ENCODE assay signal across 11 cellular contexts in genomic region chr1:14742181-14742980, GRCh38.
DNase-seq lines count a peak whose midpoint lies in the region; ATAC-seq and TF ChIP-seq lines count a peak whose summit lies in the region.
"Had no signal": no experiment of that assay in that cellular context is flagged by ENCODE, and none has a peak within 500 bp of the region (broad histone marks: within the 10 kb centered on the region; RNA-seq: fewer than 3 reads in every experiment).

No MANE protein-coding gene starts in this region.

- H2BK120ac ChIP-seq in IMR-90 (ENCODE audit: low read depth, low read length) = peak overlapping the region; percentile 97

- no peak overlapping the region for H3K4me3 ChIP-seq in IMR-90 (ENCODE audit: insufficient read depth, low read depth, low read length)
- peak overlapping the region; percentile 7 for H3K4me3 ChIP-seq in adipocyte (ENCODE audit: low read length)
- H3K4me3 ChIP-seq in spleen = no peak overlapping the region
- H3K4me3 ChIP-seq: esophagus muscularis mucosa had no signal

- peak overlapping the region; percentile 74 to 91 for H4K8ac ChIP-seq in IMR-90 (ENCODE audit: low read depth in 2 of 2, low read length in 2 of 2)

- H3K9me3 ChIP-seq in IMR-90 (ENCODE audit: control insufficient read depth, insufficient read depth, low read length) (no peaks in the 10 kb centered on the region), adipocyte (ENCODE audit: control insufficient read depth, low read length) (no peaks in the 10 kb centered on the region), spleen (no peaks in the 10 kb centered on the region)
- H3K9me3 ChIP-seq: esophagus muscularis mucosa had no signal

- peak overlapping the region; percentile 97 for H2BK20ac ChIP-seq in IMR-90 (ENCODE audit: low read depth, low read length)

- H3K4me1 ChIP-seq in IMR-90 (ENCODE audit: control insufficient read depth, insufficient read depth, low read length) (peaks cover 19% of the 10 kb centered on the region), adipocyte (ENCODE audit: control insufficient read depth, insufficient read depth, low read length) (peaks cover 25% of the 10 kb centered on the region), spleen (no peaks in the 10 kb centered on the region)

- H2AK9ac ChIP-seq in IMR-90 (replicated peaks; ENCODE audit: low read depth, low read length, poor library complexity) = peak overlapping the region; percentile 80

- peak overlapping the region; percentile 98 for H4K5ac ChIP-seq in IMR-90 (ENCODE audit: low read depth, low read length)

- H3K4ac ChIP-seq in IMR-90 (ENCODE audit: low read depth, low read length) = peak overlapping the region; percentile 87

- peaks cover 8% of the 10 kb centered on the region for H3K9me1 ChIP-seq in IMR-90 (ENCODE audit: insufficient read depth, low read length)

- H3K27ac ChIP-seq in IMR-90 (ENCODE audit: insufficient read depth, low read length) (peak overlapping the region; percentile 98), spleen (no peak overlapping the region)
- H3K27ac ChIP-seq: HL-60 had no signal

- POLR2A ChIA-PET in IMR-90 (lab: Charles Lee; ENCODE audit: unreplicated experiment) = interaction anchor here (0.6 kb wide), 1 partner anchor 13 kb away, joined by 4 read pairs; no protein-coding TSS in a partner anchor

- H3K27me3 ChIP-seq in IMR-90 (ENCODE audit: control insufficient read depth, insufficient read depth, low read length) (no peaks in the 10 kb centered on the region; the same call in 1 of the 2 replicates), adipocyte (replicated peaks; ENCODE audit: control insufficient read depth, insufficient read depth, low read length) (no peaks in the 10 kb centered on the region), spleen (replicated peaks in 1 of 7) (peaks cover 0 to 64% (median 6%) of the 10 kb centered on the region in 7 donors)

- no peak for TF ChIP-seq CTCF in IMR-90 (conservative IDR thresholded peaks at IDR 0.05; ENCODE audit: low read depth, low read length)
- no peak for TF ChIP-seq CTCF in spleen (IDR thresholded peaks at IDR 0.05 in 8 of 11, conservative IDR thresholded peaks at IDR 0.05 in 3 of 11)

- no peaks in the 10 kb centered on the region for H4K20me1 ChIP-seq in IMR-90 (ENCODE audit: insufficient read depth, low read length)

- no TSS peak for BruUV-seq in IMR-90 (replicated peaks; lab: Mats Ljungman, UMichigan)

- peak overlapping the region; percentile 86 for H3K56ac ChIP-seq in IMR-90 (ENCODE audit: extremely low read depth, insufficient read depth, low read length)

- TF ChIP-seq POLR2A in IMR-90 (IDR thresholded peaks at IDR 0.05; ENCODE audit: low read depth, low read length) (no peak), spleen (IDR thresholded peaks at IDR 0.05) (no peak)

- H4K91ac ChIP-seq in IMR-90 (ENCODE audit: insufficient read depth, low read depth, low read length) = peak overlapping the region; percentile 94

- H3K23ac ChIP-seq in IMR-90 (ENCODE audit: low read depth, low read length) = peak overlapping the region; percentile 75

- H3K36me3 ChIP-seq in IMR-90 (ENCODE audit: control insufficient read depth, insufficient read depth, low read length) (no peaks in the 10 kb centered on the region), adipocyte (ENCODE audit: control insufficient read depth, insufficient read depth, low read length, severe bottlenecking) (no peaks in the 10 kb centered on the region), spleen (no peaks in the 10 kb centered on the region)
- H3K36me3 ChIP-seq: esophagus muscularis mucosa had no signal

- peak overlapping the region; percentile 71 for H3K4me2 ChIP-seq in IMR-90 (ENCODE audit: low read depth, low read length)

- ATAC-seq in IMR-90 (ENCODE audit: low read depth) (peak; percentile 89), GM18511 (IDR thresholded peaks at IDR 0.05; ENCODE audit: unreplicated experiment) (no peak)

- CTCF ChIA-PET in IMR-90 (lab: Yijun Ruan, JAX) = no interaction called here

- DNase-seq in Ammon's horn (ENCODE audit: low spot score) = peak; percentile 75
- DNase-seq in IMR-90 = peak; percentile 98
- DNase-seq in adipocyte (ENCODE audit: low read depth) = peak; percentile 94
- DNase-seq in kidney tubule cell (ENCODE audit: low spot score) = peak; percentile 98
- no peak for DNase-seq in stimulated activated CD4-positive, alpha-beta T cell treated with anti-CD3 and anti-CD28 coated beads, Interleukin-15, amount 100 ng/mL, for 24 hours
- no peak for DNase-seq in spleen
- DNase-seq in stimulated activated CD4-positive, alpha-beta T cell treated with anti-CD3 and anti-CD28 coated beads, Interleukin-2, amount 100 ng/mL, for 48 hours = no peak
- DNase-seq: activated CD4-positive, alpha-beta T cell treated with anti-CD3 and anti-CD28 coated beads for 4 hours had no signal

- WGBS in IMR-90 (ENCODE audit: extremely low coverage in 2 of 2, insufficient read length in 1 of 2), 2 experiments = 40% methylated on average over 1 of the region's 9 CpGs; no CpG with 5 or more reads in 1 of the 2 experiments
- WGBS in spleen, 5 donors = 57 to 72% (median 72%) methylated on average over 9 of the region's 9 CpGs

- in situ Hi-C loops in IMR-90 (cut with MboI; ENCODE audit: low sequenced_read_pairs) = no loop called here

- peak overlapping the region; percentile 86 for H3K14ac ChIP-seq in IMR-90 (replicated peaks; ENCODE audit: low read depth, low read length)

- peak overlapping the region; percentile 96 for H2BK15ac ChIP-seq in IMR-90 (ENCODE audit: low read depth, low read length)

- dilution Hi-C loops in IMR-90 (cut with HindIII; ENCODE audit: low sequenced_read_pairs, unreplicated experiment) = no loop called here

- peak overlapping the region; percentile 96 for H2AK5ac ChIP-seq in IMR-90 (ENCODE audit: low read depth, low read length)

- H2AFZ ChIP-seq in IMR-90 (replicated peaks; ENCODE audit: low read length, poor library complexity) = peak overlapping the region; percentile 87

- H3K9ac ChIP-seq in IMR-90 (ENCODE audit: low read depth, low read length) (peak overlapping the region; percentile 55), adipocyte (ENCODE audit: low read length) (peak overlapping the region; percentile 47)

- peak overlapping the region; percentile 96 for H2BK5ac ChIP-seq in IMR-90 (ENCODE audit: low read depth, low read length, poor library complexity, severe bottlenecking)

- intact Hi-C loops in IMR-90 (cut with micrococcal nuclease) (loop anchor here (10.0 kb wide), 1 partner anchor 282 kb away; no protein-coding TSS in a partner anchor), spleen (cut with DNase I; ENCODE audit: low total_unique reads) (no loop called here)

- no peaks in the 10 kb centered on the region for H3K79me1 ChIP-seq in IMR-90 (ENCODE audit: low read depth in 1 of 2, low read length in 2 of 2)

- peak overlapping the region; percentile 98 for H3K18ac ChIP-seq in IMR-90 (ENCODE audit: low read depth, low read length)

- TF ChIP-seq RAD21 in IMR-90 (IDR thresholded peaks at IDR 0.05; ENCODE audit: low read length) = peak; percentile 13; the same call in 1 of the 2 replicates

TF ChIP-seq in IMR-90, 13 proteins besides CTCF, POLR2A, EP300 and RAD21:
- TF ChIP-seq RFX5 (IDR thresholded peaks at IDR 0.05; ENCODE audit: low read depth, low read length) (no peak), MAZ (IDR thresholded peaks at IDR 0.05; ENCODE audit: borderline replicate concordance, low read depth, low read length) (no peak), MXI1 (IDR thresholded peaks at IDR 0.05; ENCODE audit: borderline replicate concordance, low read depth, low read length) (peak; percentile 30; the same call in 1 of the 2 replicates), BHLHE40 (IDR thresholded peaks at IDR 0.05; ENCODE audit: low read depth, low read length) (peak; percentile 12; the same call in 1 of the 2 replicates), CEBPB (IDR thresholded peaks at IDR 0.05; ENCODE audit: low read depth, low read length) (peak; percentile 98), ELK1 (IDR thresholded peaks at IDR 0.05; ENCODE audit: borderline replicate concordance, low read depth, low read length) (no peak), SMC3 (IDR thresholded peaks at IDR 0.05; ENCODE audit: low read depth, low read length) (no peak), RCOR1 (IDR thresholded peaks at IDR 0.05; ENCODE audit: insufficient replicate concordance, low read length) (peak; percentile 58), MAFK (IDR thresholded peaks at IDR 0.05; ENCODE audit: low read depth, low read length) (peak; percentile 53), FOS (IDR thresholded peaks at IDR 0.05; ENCODE audit: low read depth, low read length) (peak; percentile 94), USF2 (IDR thresholded peaks at IDR 0.05; ENCODE audit: low read depth, low read length) (no peak), NFE2L2 (IDR thresholded peaks at IDR 0.05; ENCODE audit: low read depth, low read length) (peak; percentile 60; the same call in 1 of the 2 replicates), CHD1 (IDR thresholded peaks at IDR 0.05; ENCODE audit: low read depth, low read length) (no peak; the same call in 1 of the 2 replicates)
TF ChIP-seq in IMR-90: peak in this region for 7.

Comparison
In these comparisons a context has a peak if more than half of its experiments do, and no peak if none do; other contexts are left out.
1. DNase-seq: peak in Ammon's horn (single experiment), IMR-90 (single experiment), adipocyte (single experiment) and kidney tubule cell (single experiment); none in stimulated activated CD4-positive, alpha-beta T cell treated with anti-CD3 and anti-CD28 coated beads, Interleukin-15, amount 100 ng/mL, for 24 hours (single experiment), spleen (single experiment) and stimulated activated CD4-positive, alpha-beta T cell treated with anti-CD3 and anti-CD28 coated beads, Interleukin-2, amount 100 ng/mL, for 48 hours (0 of 2).